ENCODE assay signal across 1 cellular context in the genomic region with DNA sequence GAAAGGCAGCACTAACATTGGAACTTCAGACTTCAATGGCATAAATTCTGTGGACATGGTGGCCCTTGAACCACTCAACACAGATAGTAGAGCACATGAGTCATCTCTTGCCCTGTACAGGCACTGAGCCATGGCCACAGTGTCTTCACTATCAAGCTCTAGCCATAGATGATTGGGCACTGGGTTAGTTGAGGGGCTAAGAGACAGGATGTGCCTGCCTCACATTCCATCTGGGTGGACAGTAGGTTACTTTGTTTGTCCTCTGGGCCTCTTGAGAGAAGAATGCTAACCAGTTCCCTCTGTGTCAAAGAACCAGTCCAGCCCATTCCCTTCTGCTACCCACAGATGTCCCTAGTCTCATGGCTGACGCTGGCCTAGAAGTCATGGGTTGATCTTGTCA.
TF ChIP-seq lines count a peak whose summit lies in the region.

No MANE protein-coding gene starts in this region.

TF ChIP-seq in IMR-90, 13 proteins besides CTCF, POLR2A, EP300 and RAD21:
- no peak for TF ChIP-seq MAFK (IDR thresholded peaks at IDR 0.05; ENCODE audit: low read depth, low read length)
- no peak for TF ChIP-seq MXI1 (IDR thresholded peaks at IDR 0.05; ENCODE audit: borderline replicate concordance, low read depth, low read length)
- TF ChIP-seq FOS (IDR thresholded peaks at IDR 0.05; ENCODE audit: low read depth, low read length) = no peak
- no peak for TF ChIP-seq BHLHE40 (IDR thresholded peaks at IDR 0.05; ENCODE audit: low read depth, low read length)
- no peak for TF ChIP-seq MAZ (IDR thresholded peaks at IDR 0.05; ENCODE audit: borderline replicate concordance, low read depth, low read length)
- no peak for TF ChIP-seq CEBPB (IDR thresholded peaks at IDR 0.05; ENCODE audit: low read depth, low read length)
- no peak for TF ChIP-seq CHD1 (IDR thresholded peaks at IDR 0.05; ENCODE audit: low read depth, low read length)
- no peak for TF ChIP-seq RCOR1 (IDR thresholded peaks at IDR 0.05; ENCODE audit: insufficient replicate concordance, low read length)
- TF ChIP-seq, protein P1, sequence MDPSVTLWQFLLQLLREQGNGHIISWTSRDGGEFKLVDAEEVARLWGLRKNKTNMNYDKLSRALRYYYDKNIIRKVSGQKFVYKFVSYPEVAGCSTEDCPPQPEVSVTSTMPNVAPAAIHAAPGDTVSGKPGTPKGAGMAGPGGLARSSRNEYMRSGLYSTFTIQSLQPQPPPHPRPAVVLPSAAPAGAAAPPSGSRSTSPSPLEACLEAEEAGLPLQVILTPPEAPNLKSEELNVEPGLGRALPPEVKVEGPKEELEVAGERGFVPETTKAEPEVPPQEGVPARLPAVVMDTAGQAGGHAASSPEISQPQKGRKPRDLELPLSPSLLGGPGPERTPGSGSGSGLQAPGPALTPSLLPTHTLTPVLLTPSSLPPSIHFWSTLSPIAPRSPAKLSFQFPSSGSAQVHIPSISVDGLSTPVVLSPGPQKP (IDR thresholded peaks at IDR 0.05; ENCODE audit: borderline replicate concordance, low read depth, low read length) = no peak
- no peak for TF ChIP-seq USF2 (IDR thresholded peaks at IDR 0.05; ENCODE audit: low read depth, low read length)
- TF ChIP-seq SMC3 (IDR thresholded peaks at IDR 0.05; ENCODE audit: low read depth, low read length) = no peak
- TF ChIP-seq RFX5 (IDR thresholded peaks at IDR 0.05; ENCODE audit: low read depth, low read length) = no peak
- no peak for TF ChIP-seq NFE2L2 (IDR thresholded peaks at IDR 0.05; ENCODE audit: low read depth, low read length)
